ENCODE assay signal across 8 cellular contexts in genomic region chr18:11040823-11041712, GRCh38.
A peak's percentile ranks its signal among the peaks of the same experiment; 100 is the strongest.
DNase-seq lines count a peak whose midpoint lies in the region; ATAC-seq and FAIRE-seq lines count a peak whose summit lies in the region.

No MANE protein-coding gene starts in this region.

- FAIRE-seq in HTR-8/SVneo (lab: Jason Lieb, UNC): no peak

- DNase-seq in NCI-H510A treated with DMSO at 0.1 percent for 48 hours (lab: John Stamatoyannopoulos, UW) (peak; percentile 32), NCI-H510A (lab: John Stamatoyannopoulos, UW) (no peak), HTR-8/SVneo (ENCODE audit: insufficient read length, low spot score) (peak; percentile 45), SK-MEL-5 (ENCODE audit: low read depth, low spot score) (peak; percentile 93), myocyte (ENCODE audit: low read depth) (peak; percentile 73)
- DNase-seq in activated effector memory CD4-positive, alpha-beta T cell treated with Interleukin-2 at 50 U/mL for 16 hours: no peak

- in situ Hi-C loops in SK-MEL-5 (cut with HindIII; ENCODE audit: low pct_unique_long_range_greater_than_20kb, low sequenced_read_pairs): no loop called here

- ATAC-seq in esophagus mucosa: peak; percentile 43
- ATAC-seq in GM18502 (IDR thresholded peaks at IDR 0.05; ENCODE audit: poor library complexity, unreplicated experiment): no peak

Comparison
In these comparisons a context has a peak if more than half of its experiments do, and no peak if none do; other contexts are left out.
1. DNase-seq: peak in NCI-H510A treated with DMSO at 0.1 percent for 48 hours (single experiment), HTR-8/SVneo (single experiment), SK-MEL-5 (single experiment) and myocyte (single experiment); none in NCI-H510A (single experiment) and activated effector memory CD4-positive, alpha-beta T cell treated with Interleukin-2 at 50 U/mL for 16 hours (single experiment).